ENCODE assay signal across 24 cellular contexts in genomic region chr7:125481323-125481722, GRCh38.
DNase-seq lines count a peak whose midpoint lies in the region; ATAC-seq, FAIRE-seq and TF ChIP-seq lines count a peak whose summit lies in the region.
"Had no signal": no experiment of that assay in that cellular context is flagged by ENCODE, and none has a peak within 500 bp of the region (broad histone marks: within the 10 kb centered on the region; RNA-seq: fewer than 3 reads in every experiment).

No MANE protein-coding gene starts in this region.

- H3K9me2 ChIP-seq in GM23338 (ENCODE audit: insufficient read depth), result no peaks in the 10 kb centered on the region

- no peak for FAIRE-seq in urothelium cell line (lab: Jason Lieb, UNC)
- FAIRE-seq: GM12892, GM18507, H54, HepG2 had no signal

- H3K79me2 ChIP-seq in GM23338 (replicated peaks; ENCODE audit: insufficient read depth), result no peaks in the 10 kb centered on the region
- no peaks in the 10 kb centered on the region for H3K79me2 ChIP-seq in OCI-LY3 (ENCODE audit: low read length)

- H3K27ac Mint-ChIP-seq in GM23338, result peak overlapping the region; percentile 13; the same call in 1 of the 2 replicates
- H3K27ac Mint-ChIP-seq: B cell; CD4-positive, CD25-positive, alpha-beta regulatory T cell; CD8-positive, alpha-beta memory T cell had no signal

- H3K36me3 Mint-ChIP-seq in GM23338 (ENCODE audit: low read depth), result no peaks in the 10 kb centered on the region
- H3K36me3 Mint-ChIP-seq: CD4-positive, CD25-positive, alpha-beta regulatory T cell; CD8-positive, alpha-beta memory T cell; IgD-negative memory B cell had no signal

- no peaks in the 10 kb centered on the region for H3K4me1 Mint-ChIP-seq in GM23338
- H3K4me1 Mint-ChIP-seq: B cell; CD4-positive, CD25-positive, alpha-beta regulatory T cell; CD8-positive, alpha-beta memory T cell; IgD-negative memory B cell had no signal

- TF ChIP-seq CTCF in C4-2B (conservative IDR thresholded peaks at IDR 0.05) (no peak), GM23338 (conservative IDR thresholded peaks at IDR 0.05; ENCODE audit: low read depth in 2 of 2) (no peak), OCI-LY3 (IDR thresholded peaks at IDR 0.05; ENCODE audit: low read depth, low read length) (no peak)

- H3K36me3 ChIP-seq in GM23338 (ENCODE audit: insufficient read depth) (no peaks in the 10 kb centered on the region), OCI-LY3 (replicated peaks; ENCODE audit: low read depth, low read length) (no peaks in the 10 kb centered on the region)
- H3K36me3 ChIP-seq: BLaER1 treated with 17β-estradiol and CSF1 and Interleukin-3, amounts not matched to agents 10 nM and 100 nM had no signal

- peak overlapping the region; percentile 25; the same call in 1 of the 2 replicates for H3K27ac ChIP-seq in C4-2B
- no peak overlapping the region for H3K27ac ChIP-seq in GM23338 (ENCODE audit: low read depth)
- H3K27ac ChIP-seq in OCI-LY3 (ENCODE audit: low read length), result no peak overlapping the region
- H3K27ac ChIP-seq: BLaER1 treated with 17β-estradiol and CSF1 and Interleukin-3, amounts not matched to agents 10 nM and 100 nM; GM23248 had no signal

- no peaks in the 10 kb centered on the region for H3F3A ChIP-seq in GM23338 (replicated peaks; ENCODE audit: low read depth)

- no peak for DNase-seq in GM23338 (ENCODE audit: low spot score)
- no peak for DNase-seq in GM19238 (ENCODE audit: insufficient read length, low spot score)
- DNase-seq in urothelium cell line (ENCODE audit: low spot score), result no peak
- DNase-seq: CD4-positive, CD25-positive, alpha-beta regulatory T cell; CD8-positive, alpha-beta memory T cell; COR-L47; DMS 273 treated with DMSO at 0.1 percent for 48 hours; DMS53; DND-41; EL; GM23248; HCEC 1CT; KBM-7 had no signal

- H3K9me3 Mint-ChIP-seq in GM23338, result no peaks in the 10 kb centered on the region

- no peaks in the 10 kb centered on the region for H3K4me1 ChIP-seq in GM23338 (ENCODE audit: insufficient read depth)
- peaks cover 15% of the 10 kb centered on the region for H3K4me1 ChIP-seq in OCI-LY3 (ENCODE audit: low read length)
- H3K4me1 ChIP-seq: BLaER1 treated with 17β-estradiol and CSF1 and Interleukin-3, amounts not matched to agents 10 nM and 100 nM had no signal

- no peak overlapping the region for H3K4me3 Mint-ChIP-seq in GM23338
- H3K4me3 Mint-ChIP-seq: B cell; CD4-positive, CD25-positive, alpha-beta regulatory T cell; CD8-positive, alpha-beta memory T cell; IgD-negative memory B cell had no signal

- H4K20me1 ChIP-seq in GM23338 (replicated peaks; ENCODE audit: insufficient read depth), result no peaks in the 10 kb centered on the region
- H4K20me1 ChIP-seq in OCI-LY3 (ENCODE audit: insufficient read depth, low read length), result no peaks in the 10 kb centered on the region
- H4K20me1 ChIP-seq: BLaER1 treated with 17β-estradiol and CSF1 and Interleukin-3, amounts not matched to agents 10 nM and 100 nM had no signal

- H3K27me3 Mint-ChIP-seq in GM23338 (ENCODE audit: insufficient read depth, low read depth, poor library complexity), result no peaks in the 10 kb centered on the region
- H3K27me3 Mint-ChIP-seq: B cell; CD4-positive, CD25-positive, alpha-beta regulatory T cell; CD8-positive, alpha-beta memory T cell; IgD-negative memory B cell had no signal

- no peak overlapping the region for H3K4me3 ChIP-seq in GM23338
- 0 out of 2 replicates have a peak overlapping the region, but pooled peaks have one; percentile 11 for H3K4me3 ChIP-seq in OCI-LY3 (ENCODE audit: low read length)
- H3K4me3 ChIP-seq: BLaER1 treated with 17β-estradiol and CSF1 and Interleukin-3, amounts not matched to agents 10 nM and 100 nM; GM23248 had no signal

- H2AFZ ChIP-seq in GM23338 (no peak overlapping the region), OCI-LY3 (ENCODE audit: low read depth, low read length) (no peak overlapping the region)
- H2AFZ ChIP-seq: GM23248 had no signal

- ATAC-seq in GM23338 (peak; percentile 36; the same call in 1 of the 3 replicates), GM18907 (IDR thresholded peaks at IDR 0.05; ENCODE audit: unreplicated experiment) (no peak), HG02981 (IDR thresholded peaks at IDR 0.05; ENCODE audit: unreplicated experiment) (no peak)
- ATAC-seq: HepG2 had no signal

- H3K9me3 ChIP-seq in OCI-LY3 (ENCODE audit: insufficient read depth, low read length), result no peaks in the 10 kb centered on the region
- H3K9me3 ChIP-seq: BLaER1 treated with 17β-estradiol and CSF1 and Interleukin-3, amounts not matched to agents 10 nM and 100 nM had no signal

- no peak overlapping the region for H3K9ac ChIP-seq in OCI-LY3 (ENCODE audit: low read length)
- H3K9ac ChIP-seq: BLaER1 treated with 17β-estradiol and CSF1 and Interleukin-3, amounts not matched to agents 10 nM and 100 nM; GM23248 had no signal

- no peak overlapping the region for H3K4me2 ChIP-seq in GM23338
- peak overlapping the region; percentile 39 for H3K4me2 ChIP-seq in OCI-LY3 (ENCODE audit: low read length)
- H3K4me2 ChIP-seq: BLaER1 treated with 17β-estradiol and CSF1 and Interleukin-3, amounts not matched to agents 10 nM and 100 nM had no signal

- H3K27me3 ChIP-seq in GM23338 (ENCODE audit: insufficient read depth) (no peaks in the 10 kb centered on the region), OCI-LY3 (ENCODE audit: low read depth, low read length) (no peaks in the 10 kb centered on the region)
- H3K27me3 ChIP-seq: BLaER1 treated with 17β-estradiol and CSF1 and Interleukin-3, amounts not matched to agents 10 nM and 100 nM had no signal

TF ChIP-seq in GM23338, 12 proteins besides CTCF, POLR2A, EP300 and RAD21 (continues in another document):
- TF ChIP-seq NANOG (IDR thresholded peaks at IDR 0.05; ENCODE audit: borderline replicate concordance) (no peak), EZH2phosphoT487 (IDR thresholded peaks at IDR 0.05; ENCODE audit: unreplicated experiment) (no peak), POLR2AphosphoS5 (IDR thresholded peaks at IDR 0.05; ENCODE audit: low read depth) (no peak), ZNF114 (CRISPR knock-in tag; IDR thresholded peaks at IDR 0.05) (no peak), EZH2 (IDR thresholded peaks at IDR 0.05; ENCODE audit: low read depth, unreplicated experiment) (no peak), ZNF331 (CRISPR knock-in tag; IDR thresholded peaks at IDR 0.05; ENCODE audit: low read depth) (no peak), STAT1 (IDR thresholded peaks at IDR 0.05; ENCODE audit: unreplicated experiment) (no peak)
- TF ChIP-seq, protein P1, sequence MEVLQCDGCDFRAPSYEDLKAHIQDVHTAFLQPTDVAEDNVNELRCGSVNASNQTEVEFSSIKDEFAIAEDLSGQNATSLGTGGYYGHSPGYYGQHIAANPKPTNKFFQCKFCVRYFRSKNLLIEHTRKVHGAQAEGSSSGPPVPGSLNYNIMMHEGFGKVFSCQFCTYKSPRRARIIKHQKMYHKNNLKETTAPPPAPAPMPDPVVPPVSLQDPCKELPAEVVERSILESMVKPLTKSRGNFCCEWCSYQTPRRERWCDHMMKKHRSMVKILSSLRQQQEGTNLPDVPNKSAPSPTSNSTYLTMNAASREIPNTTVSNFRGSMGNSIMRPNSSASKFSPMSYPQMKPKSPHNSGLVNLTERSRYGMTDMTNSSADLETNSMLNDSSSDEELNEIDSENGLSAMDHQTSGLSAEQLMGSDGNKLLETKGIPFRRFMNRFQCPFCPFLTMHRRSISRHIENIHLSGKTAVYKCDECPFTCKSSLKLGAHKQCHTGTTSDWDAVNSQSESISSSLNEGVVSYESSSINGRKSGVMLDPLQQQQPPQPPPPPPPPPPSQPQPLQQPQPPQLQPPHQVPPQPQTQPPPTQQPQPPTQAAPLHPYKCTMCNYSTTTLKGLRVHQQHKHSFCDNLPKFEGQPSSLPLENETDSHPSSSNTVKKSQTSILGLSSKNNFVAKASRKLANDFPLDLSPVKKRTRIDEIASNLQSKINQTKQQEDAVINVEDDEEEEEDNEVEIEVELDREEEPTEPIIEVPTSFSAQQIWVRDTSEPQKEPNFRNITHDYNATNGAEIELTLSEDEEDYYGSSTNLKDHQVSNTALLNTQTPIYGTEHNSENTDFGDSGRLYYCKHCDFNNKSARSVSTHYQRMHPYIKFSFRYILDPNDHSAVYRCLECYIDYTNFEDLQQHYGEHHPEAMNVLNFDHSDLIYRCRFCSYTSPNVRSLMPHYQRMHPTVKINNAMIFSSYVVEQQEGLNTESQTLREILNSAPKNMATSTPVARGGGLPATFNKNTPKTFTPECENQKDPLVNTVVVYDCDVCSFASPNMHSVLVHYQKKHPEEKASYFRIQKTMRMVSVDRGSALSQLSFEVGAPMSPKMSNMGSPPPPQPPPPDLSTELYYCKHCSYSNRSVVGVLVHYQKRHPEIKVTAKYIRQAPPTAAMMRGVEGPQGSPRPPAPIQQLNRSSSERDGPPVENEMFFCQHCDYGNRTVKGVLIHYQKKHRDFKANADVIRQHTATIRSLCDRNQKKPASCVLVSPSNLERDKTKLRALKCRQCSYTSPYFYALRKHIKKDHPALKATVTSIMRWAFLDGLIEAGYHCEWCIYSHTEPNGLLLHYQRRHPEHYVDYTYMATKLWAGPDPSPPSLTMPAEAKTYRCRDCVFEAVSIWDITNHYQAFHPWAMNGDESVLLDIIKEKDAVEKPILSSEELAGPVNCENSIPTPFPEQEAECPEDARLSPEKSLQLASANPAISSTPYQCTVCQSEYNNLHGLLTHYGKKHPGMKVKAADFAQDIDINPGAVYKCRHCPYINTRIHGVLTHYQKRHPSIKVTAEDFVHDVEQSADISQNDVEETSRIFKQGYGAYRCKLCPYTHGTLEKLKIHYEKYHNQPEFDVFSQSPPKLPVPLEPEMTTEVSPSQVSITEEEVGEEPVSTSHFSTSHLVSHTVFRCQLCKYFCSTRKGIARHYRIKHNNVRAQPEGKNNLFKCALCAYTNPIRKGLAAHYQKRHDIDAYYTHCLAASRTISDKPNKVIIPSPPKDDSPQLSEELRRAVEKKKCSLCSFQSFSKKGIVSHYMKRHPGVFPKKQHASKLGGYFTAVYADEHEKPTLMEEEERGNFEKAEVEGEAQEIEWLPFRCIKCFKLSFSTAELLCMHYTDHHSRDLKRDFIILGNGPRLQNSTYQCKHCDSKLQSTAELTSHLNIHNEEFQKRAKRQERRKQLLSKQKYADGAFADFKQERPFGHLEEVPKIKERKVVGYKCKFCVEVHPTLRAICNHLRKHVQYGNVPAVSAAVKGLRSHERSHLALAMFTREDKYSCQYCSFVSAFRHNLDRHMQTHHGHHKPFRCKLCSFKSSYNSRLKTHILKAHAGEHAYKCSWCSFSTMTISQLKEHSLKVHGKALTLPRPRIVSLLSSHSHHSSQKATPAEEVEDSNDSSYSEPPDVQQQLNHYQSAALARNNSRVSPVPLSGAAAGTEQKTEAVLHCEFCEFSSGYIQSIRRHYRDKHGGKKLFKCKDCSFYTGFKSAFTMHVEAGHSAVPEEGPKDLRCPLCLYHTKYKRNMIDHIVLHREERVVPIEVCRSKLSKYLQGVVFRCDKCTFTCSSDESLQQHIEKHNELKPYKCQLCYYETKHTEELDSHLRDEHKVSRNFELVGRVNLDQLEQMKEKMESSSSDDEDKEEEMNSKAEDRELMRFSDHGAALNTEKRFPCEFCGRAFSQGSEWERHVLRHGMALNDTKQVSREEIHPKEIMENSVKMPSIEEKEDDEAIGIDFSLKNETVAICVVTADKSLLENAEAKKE (CRISPR knock-in tag; IDR thresholded peaks at IDR 0.05), result no peak
